ENCODE assay signal across 14 cellular contexts in genomic region chr10:96902117-96902516, GRCh38.
DNase-seq lines count a peak whose midpoint lies in the region; ATAC-seq and TF ChIP-seq lines count a peak whose summit lies in the region.
"Had no signal": no experiment of that assay in that cellular context is flagged by ENCODE, and none has a peak within 500 bp of the region (broad histone marks: within the 10 kb centered on the region; RNA-seq: fewer than 3 reads in every experiment).

No MANE protein-coding gene starts in this region.

- H3K36me3 ChIP-seq in CD8-positive, alpha-beta T cell (ENCODE audit: insufficient read depth, low read length), result no peaks in the 10 kb centered on the region
- H3K36me3 ChIP-seq in PC-3 (ENCODE audit: low read depth, low read length), result no peaks in the 10 kb centered on the region
- no peaks in the 10 kb centered on the region for H3K36me3 ChIP-seq in hepatocyte (replicated peaks; ENCODE audit: insufficient read depth, low read depth)

- no peak for TF ChIP-seq CTCF in CD8-positive, alpha-beta T cell (IDR thresholded peaks at IDR 0.05)
- TF ChIP-seq CTCF in PC-3 (conservative IDR thresholded peaks at IDR 0.05; ENCODE audit: low read depth, low read length) (no peak), hepatocyte (IDR thresholded peaks at IDR 0.05; ENCODE audit: poor library complexity) (no peak)

- CTCF ChIA-PET in CD8-positive, alpha-beta T cell (lab: Charles Lee), result no interaction called here
- CTCF ChIA-PET in PC-3 (lab: Charles Lee), result no interaction called here

- no peak overlapping the region for H2AFZ ChIP-seq in PC-3 (ENCODE audit: low read length)
- H2AFZ ChIP-seq in hepatocyte, result no peak overlapping the region
- H2AFZ ChIP-seq: GM23338 had no signal

- 96% methylated on average over 1 of the region's 1 CpG for WGBS in hepatocyte (ENCODE audit: low lambda C conversion rate, missing lambda C conversion rate)

- no peak overlapping the region for H3K27ac ChIP-seq in CD8-positive, alpha-beta T cell (ENCODE audit: low read depth, low read length)
- peak overlapping the region; percentile 39 for H3K27ac ChIP-seq in PC-3 (ENCODE audit: low read length)
- peak overlapping the region; percentile 2 for H3K27ac ChIP-seq in hepatocyte
- H3K27ac ChIP-seq: BLaER1 had no signal

- H3K27me3 ChIP-seq in CD8-positive, alpha-beta T cell (ENCODE audit: insufficient read depth, low read length), result no peaks in the 10 kb centered on the region
- H3K27me3 ChIP-seq in PC-3 (ENCODE audit: low read length) (no peaks in the 10 kb centered on the region), hepatocyte (no peaks in the 10 kb centered on the region)
- H3K27me3 ChIP-seq: BLaER1 had no signal

- no peak overlapping the region for H3K27ac Mint-ChIP-seq in CD8-positive, alpha-beta T cell
- H3K27ac Mint-ChIP-seq in stimulated activated memory B cell treated with anti-CD40 and anti-IgM and Interleukin-4, amounts not matched to agents 10 μg/mL and 1 μg/mL and 100 μg/mL, for 72 hours, result no peak overlapping the region
- H3K27ac Mint-ChIP-seq: GM23338 had no signal

- no peak for DNase-seq in CD8-positive, alpha-beta T cell
- DNase-seq in PC-3, result no peak
- no peak for DNase-seq in hepatocyte (ENCODE audit: low spot score)
- DNase-seq in OCI-M1 (lab: John Stamatoyannopoulos, UW), result no peak
- DNase-seq: KG1, NCI-H1048, NCI-H146, NCI-H2081, NCI-H748 treated with DMSO at 0.1 percent for 48 hours had no signal

- peaks cover 70% of the 10 kb centered on the region for H3K4me1 Mint-ChIP-seq in CD8-positive, alpha-beta T cell (ENCODE audit: low read depth)
- peaks cover 61% of the 10 kb centered on the region for H3K4me1 Mint-ChIP-seq in stimulated activated memory B cell treated with anti-CD40 and anti-IgM and Interleukin-4, amounts not matched to agents 10 μg/mL and 1 μg/mL and 100 μg/mL, for 72 hours

- POLR2A ChIA-PET in CD8-positive, alpha-beta T cell (lab: Charles Lee), result no interaction called here
- POLR2A ChIA-PET in PC-3 (lab: Charles Lee; ENCODE audit: unreplicated experiment), result no interaction called here

- no peaks in the 10 kb centered on the region for H3K9me3 ChIP-seq in CD8-positive, alpha-beta T cell (ENCODE audit: low read length)
- H3K9me3 ChIP-seq in PC-3 (ENCODE audit: low read length) (no peaks in the 10 kb centered on the region), hepatocyte (ENCODE audit: low read depth) (no peaks in the 10 kb centered on the region)

- peaks cover 15% of the 10 kb centered on the region for H3K4me1 ChIP-seq in CD8-positive, alpha-beta T cell (ENCODE audit: insufficient read depth, low read length)
- H3K4me1 ChIP-seq in PC-3 (ENCODE audit: insufficient read depth, low read length), result peaks cover 33% of the 10 kb centered on the region
- H3K4me1 ChIP-seq in hepatocyte (ENCODE audit: insufficient read depth), result peaks cover 5% of the 10 kb centered on the region
- H3K4me1 ChIP-seq: BLaER1 had no signal

- intact Hi-C loops in CD8-positive, alpha-beta T cell (cut with DNase I, micrococcal nuclease), result no loop called here
- intact Hi-C loops in PC-3 (cut with micrococcal nuclease), result loop anchor here (5.0 kb wide), 1 partner anchor 40 kb away; no protein-coding TSS in a partner anchor

- no peaks in the 10 kb centered on the region for H3F3A ChIP-seq in PC-3 (ENCODE audit: low read length, unreplicated experiment)

- H3K4me2 ChIP-seq in PC-3 (ENCODE audit: low read length) (peak overlapping the region; percentile 73), hepatocyte (peak overlapping the region; percentile 31)
- H3K4me2 ChIP-seq: BLaER1, GM23338 had no signal

- H3K4me3 Mint-ChIP-seq in CD8-positive, alpha-beta T cell, result peak overlapping the region; percentile 42
- peak overlapping the region; percentile 18 for H3K4me3 Mint-ChIP-seq in stimulated activated memory B cell treated with anti-CD40 and anti-IgM and Interleukin-4, amounts not matched to agents 10 μg/mL and 1 μg/mL and 100 μg/mL, for 72 hours
- H3K4me3 Mint-ChIP-seq: GM23338 had no signal

- H3K36me3 Mint-ChIP-seq in CD8-positive, alpha-beta T cell, result peaks cover 7% of the 10 kb centered on the region
- peaks cover 11% of the 10 kb centered on the region for H3K36me3 Mint-ChIP-seq in stimulated activated memory B cell treated with anti-CD40 and anti-IgM and Interleukin-4, amounts not matched to agents 10 μg/mL and 1 μg/mL and 100 μg/mL, for 72 hours

- H3K79me2 ChIP-seq in PC-3 (ENCODE audit: low read length) (peaks cover 92% of the 10 kb centered on the region), hepatocyte (peaks cover 100% of the 10 kb centered on the region)

- no peaks in the 10 kb centered on the region for H3K9me3 Mint-ChIP-seq in CD8-positive, alpha-beta T cell
- H3K9me3 Mint-ChIP-seq in stimulated activated memory B cell treated with anti-CD40 and anti-IgM and Interleukin-4, amounts not matched to agents 10 μg/mL and 1 μg/mL and 100 μg/mL, for 72 hours, result peaks cover 3% of the 10 kb centered on the region
- H3K9me3 Mint-ChIP-seq: GM23338 had no signal

- H3K27me3 Mint-ChIP-seq in CD8-positive, alpha-beta T cell (ENCODE audit: low read depth), result no peaks in the 10 kb centered on the region
- no peaks in the 10 kb centered on the region for H3K27me3 Mint-ChIP-seq in stimulated activated memory B cell treated with anti-CD40 and anti-IgM and Interleukin-4, amounts not matched to agents 10 μg/mL and 1 μg/mL and 100 μg/mL, for 72 hours

- peaks cover 23% of the 10 kb centered on the region; the same call in 1 of the 2 replicates for H4K20me1 ChIP-seq in PC-3 (ENCODE audit: low read length)
- peaks cover 61% of the 10 kb centered on the region for H4K20me1 ChIP-seq in hepatocyte (ENCODE audit: insufficient read depth, poor library complexity, severe bottlenecking)

- BruUV-seq in PC-3 (replicated peaks; lab: Mats Ljungman, UMichigan), result no TSS peak

- no peak for ATAC-seq in CD8-positive, alpha-beta T cell
- ATAC-seq in PC-3 (no peak), HG03457 (IDR thresholded peaks at IDR 0.05; ENCODE audit: unreplicated experiment) (no peak)
- no peak for ATAC-seq in stimulated activated memory B cell treated with anti-CD40 and anti-IgM and Interleukin-4, amounts not matched to agents 10 μg/mL and 1 μg/mL and 100 μg/mL, for 72 hours
- no peak for ATAC-seq in activated CD4-positive, CD25-positive, alpha-beta regulatory T cell treated with anti-CD3 and anti-CD28 coated beads, Interleukin-2, amount 50 U/mL, for 24 hours
- ATAC-seq: GM23338 had no signal

- H3K9ac ChIP-seq in PC-3 (ENCODE audit: low read length), result no peak overlapping the region
- H3K9ac ChIP-seq: BLaER1 had no signal

- H3K9me2 ChIP-seq in PC-3 (replicated peaks; ENCODE audit: low read length) (no peaks in the 10 kb centered on the region), hepatocyte (replicated peaks; ENCODE audit: insufficient read depth) (no peaks in the 10 kb centered on the region)

- no peak overlapping the region for H3K4me3 ChIP-seq in CD8-positive, alpha-beta T cell (ENCODE audit: low read depth, low read length)
- H3K4me3 ChIP-seq in PC-3 (ENCODE audit: low read length) (peak overlapping the region; percentile 53), hepatocyte (no peak overlapping the region)
- H3K4me3 ChIP-seq: BLaER1, GM23338 had no signal
